9 cellular contexts compared by ENCODE assay signal in the genomic region with DNA sequence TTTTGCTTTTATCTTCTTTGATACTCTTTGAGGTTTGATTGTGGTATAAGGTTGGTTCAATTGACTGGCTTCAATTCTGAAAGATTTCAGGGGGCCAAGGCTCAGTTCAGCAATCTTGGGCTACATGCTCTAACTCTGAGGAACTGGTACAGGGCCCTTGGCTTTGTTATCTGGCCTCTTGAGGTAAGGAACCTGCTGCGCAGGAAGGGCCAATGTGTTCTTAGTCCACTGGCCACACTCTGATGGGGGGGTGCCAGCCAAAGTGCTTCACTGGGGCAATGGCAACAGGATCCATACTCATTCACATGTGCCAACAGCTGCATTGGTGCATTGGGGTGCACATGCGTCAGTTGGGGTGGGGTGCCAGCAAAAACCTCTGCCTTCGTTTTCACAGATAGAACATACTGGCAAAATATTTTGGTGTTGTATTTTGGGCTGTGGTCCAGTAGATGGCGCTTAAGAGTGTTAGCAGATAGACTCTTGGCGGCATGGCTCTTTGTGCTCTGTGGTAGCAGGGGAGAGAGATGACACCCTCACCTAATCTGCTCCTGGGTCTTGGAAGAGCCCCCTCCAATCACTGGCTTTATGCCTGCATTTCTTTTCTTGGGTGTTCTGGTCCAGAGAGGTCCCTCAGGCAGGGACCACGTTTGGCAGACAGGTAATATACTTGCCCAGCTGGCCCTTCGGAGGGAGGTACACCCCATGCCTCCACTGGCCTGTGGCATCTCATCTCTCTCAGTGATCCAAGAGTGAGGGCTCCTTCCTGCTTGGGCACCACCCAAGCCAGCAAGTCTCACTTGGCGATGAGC. TPM values are rescaled to one million over a fixed set of nuclear protein-coding genes. Genes with fewer than 3 reads are reported as not detected.
DNase-seq lines count a peak whose midpoint lies in the region; ATAC-seq, FAIRE-seq and TF ChIP-seq lines count a peak whose summit lies in the region.
"Had no signal": no experiment of that assay in that cellular context is flagged by ENCODE, and none has a peak within 500 bp of the region (broad histone marks: within the 10 kb centered on the region; RNA-seq: fewer than 3 reads in every experiment).

No MANE protein-coding gene starts in this region.

- H4K20me1 ChIP-seq in Karpas-422 (ENCODE audit: insufficient read depth, low read depth, low read length) (no peaks in the 10 kb centered on the region), astrocyte (ENCODE audit: insufficient read depth, low read length) (no peaks in the 10 kb centered on the region)

- H3K36me3 Mint-ChIP-seq in astrocyte (ENCODE audit: low read depth, unreplicated experiment) (no peaks in the 10 kb centered on the region), osteocyte (ENCODE audit: unreplicated experiment) (peaks cover 11% of the 10 kb centered on the region)
- H3K36me3 Mint-ChIP-seq: activated naive CD8-positive, alpha-beta T cell had no signal

- no peaks in the 10 kb centered on the region for H3K9me2 ChIP-seq in Karpas-422 (replicated peaks; ENCODE audit: insufficient read depth, low read length)

- no peaks in the 10 kb centered on the region for H3K27me3 Mint-ChIP-seq in astrocyte (ENCODE audit: low read depth, unreplicated experiment)
- no peaks in the 10 kb centered on the region for H3K27me3 Mint-ChIP-seq in osteocyte (ENCODE audit: unreplicated experiment)
- H3K27me3 Mint-ChIP-seq: activated naive CD8-positive, alpha-beta T cell had no signal

- TF ChIP-seq CTCF in astrocyte (IDR thresholded peaks at IDR 0.05; ENCODE audit: insufficient read depth, low read depth, low read length) (peak; percentile 41), osteocyte (IDR thresholded peaks at IDR 0.05) (peak; percentile 42)

- H3K27me3 ChIP-seq in Karpas-422 (ENCODE audit: low read length) (no peaks in the 10 kb centered on the region), astrocyte (ENCODE audit: insufficient read depth, low read length) (no peaks in the 10 kb centered on the region)

- H3K4me2 ChIP-seq in Karpas-422 (ENCODE audit: low read depth, low read length, poor library complexity, severe bottlenecking) (no peak overlapping the region), astrocyte (ENCODE audit: low read length) (no peak overlapping the region)

- H3K79me2 ChIP-seq in Karpas-422 (ENCODE audit: low read length) (no peaks in the 10 kb centered on the region), astrocyte (ENCODE audit: insufficient read depth, low read length) (no peaks in the 10 kb centered on the region)

- no peaks in the 10 kb centered on the region for H3K4me1 ChIP-seq in Karpas-422 (ENCODE audit: low read length)
- H3K4me1 ChIP-seq in astrocyte (ENCODE audit: insufficient read depth, low read length) = no peaks in the 10 kb centered on the region

- H3K36me3 ChIP-seq in Karpas-422 (ENCODE audit: insufficient read depth, low read length) (no peaks in the 10 kb centered on the region), astrocyte (ENCODE audit: insufficient read depth, low read length) (no peaks in the 10 kb centered on the region)

- H3K9ac ChIP-seq in Karpas-422 (ENCODE audit: low read length) (no peak overlapping the region), astrocyte (ENCODE audit: low read length) (no peak overlapping the region)

- H3K27ac ChIP-seq in Karpas-422 (ENCODE audit: low read length) (no peak overlapping the region), astrocyte (ENCODE audit: low read depth, low read length) (no peak overlapping the region)

- H3K9me3 Mint-ChIP-seq in astrocyte (ENCODE audit: unreplicated experiment) = no peaks in the 10 kb centered on the region
- H3K9me3 Mint-ChIP-seq in osteocyte (ENCODE audit: unreplicated experiment) = peaks cover 16% of the 10 kb centered on the region

- H3K4me3 Mint-ChIP-seq in astrocyte (ENCODE audit: unreplicated experiment) (no peak overlapping the region), osteocyte (ENCODE audit: unreplicated experiment) (no peak overlapping the region)
- H3K4me3 Mint-ChIP-seq: activated naive CD8-positive, alpha-beta T cell had no signal

- no peak overlapping the region for H2AFZ ChIP-seq in Karpas-422 (ENCODE audit: low read length)
- no peak overlapping the region for H2AFZ ChIP-seq in astrocyte (ENCODE audit: low read depth, low read length)

- peak; percentile 86 for ATAC-seq in GM21390 (IDR thresholded peaks at IDR 0.05; ENCODE audit: unreplicated experiment)

- H3K4me3 ChIP-seq in Karpas-422 (ENCODE audit: low read length) (no peak overlapping the region), astrocyte (ENCODE audit: insufficient read depth, low read depth, low read length) (no peak overlapping the region)

- H3K4me1 Mint-ChIP-seq in astrocyte (ENCODE audit: low read depth, unreplicated experiment) = no peaks in the 10 kb centered on the region
- H3K4me1 Mint-ChIP-seq in osteocyte (ENCODE audit: unreplicated experiment) = no peaks in the 10 kb centered on the region

- no peak overlapping the region for H3K27ac Mint-ChIP-seq in astrocyte (ENCODE audit: unreplicated experiment)
- H3K27ac Mint-ChIP-seq in osteocyte (ENCODE audit: unreplicated experiment) = no peak overlapping the region
- H3K27ac Mint-ChIP-seq: activated naive CD8-positive, alpha-beta T cell had no signal

- H3K9me3 ChIP-seq in Karpas-422 (ENCODE audit: low read length) (no peaks in the 10 kb centered on the region), astrocyte (ENCODE audit: insufficient read depth, low read depth, low read length) (no peaks in the 10 kb centered on the region)

- peak; percentile 4 for DNase-seq in SIG-M5 treated with dmso at 0.1 percent for 504 hours (lab: John Stamatoyannopoulos, UW; ENCODE audit: unreplicated experiment)
- no peak for DNase-seq in SIG-M5 (lab: John Stamatoyannopoulos, UW)
- peak; percentile 79 for DNase-seq in Karpas-422
- DNase-seq in astrocyte (ENCODE audit: low read depth) = peak; percentile 2
- DNase-seq in osteocyte (ENCODE audit: extremely low spot score, unreplicated experiment) = no peak
- no peak for DNase-seq in ureter (ENCODE audit: low spot score)
- DNase-seq in glomerular visceral epithelial cell (ENCODE audit: extremely low spot score) = no peak

- no peak for FAIRE-seq in astrocyte (lab: Jason Lieb, UNC)

RNA-seq across cellular contexts. Expression of gene NDST3, which starts 42.9 kb away (rescaled TPM):
- total RNA-seq in Karpas-422 (2014; rRNA removed; shearing (Covaris generic); ENCODE audit: low replicate concordance) = not detected in 2 replicates
- total RNA-seq in astrocyte = 0.31 and 0.57 TPM in 2 replicates
- total RNA-seq in osteocyte = 3.2 and 3.6 TPM in 2 replicates
- total RNA-seq in ureter = not detected

Comparison
In these comparisons a context has a peak if more than half of its experiments do, and no peak if none do; other contexts are left out.
1. DNase-seq: peak in SIG-M5 treated with dmso at 0.1 percent for 504 hours (single experiment), Karpas-422 (single experiment) and astrocyte (single experiment); none in SIG-M5 (single experiment), osteocyte (single experiment), ureter (single experiment) and glomerular visceral epithelial cell (single experiment).